ENCODE assay signal across 1 cellular context in genomic region chr19:47523473-47523872, GRCh38.
TF ChIP-seq lines count a peak whose summit lies in the region.

No MANE protein-coding gene starts in this region.

TF ChIP-seq in GM12878, 131 proteins besides CTCF, POLR2A, EP300 and RAD21:
- TF ChIP-seq RUNX3 (IDR thresholded peaks at IDR 0.05; ENCODE audit: low read length) (no peak), RELA (IDR thresholded peaks at IDR 0.05; ENCODE audit: borderline replicate concordance, partially characterized antibody) (no peak), MEF2A (IDR thresholded peaks at IDR 0.05; ENCODE audit: insufficient read depth, low read depth, low read length) (no peak), FOXM1 (IDR thresholded peaks at IDR 0.05; ENCODE audit: low read depth, low read length) (no peak), KDM1A (IDR thresholded peaks at IDR 0.05; ENCODE audit: borderline replicate concordance) (no peak), KAT2A (conservative IDR thresholded peaks at IDR 0.05; ENCODE audit: control insufficient read depth, low read depth, low read length) (no peak), SREBF2 (IDR thresholded peaks at IDR 0.05; ENCODE audit: low read length) (no peak), HDAC2 (IDR thresholded peaks at IDR 0.05) (no peak), ATF7 (IDR thresholded peaks at IDR 0.05; ENCODE audit: low read depth) (no peak), RCOR1 (conservative IDR thresholded peaks at IDR 0.05; ENCODE audit: low read depth, low read length) (no peak), CREM (IDR thresholded peaks at IDR 0.05; ENCODE audit: low read depth) (no peak)
